In genomic region chr9:122900791-122901190, GRCh38 we compare ENCODE assay signal across 1 cellular context.
TF ChIP-seq lines count a peak whose summit lies in the region.

No MANE protein-coding gene starts in this region.

TF ChIP-seq in K562, 482 proteins besides CTCF, POLR2A, EP300 and RAD21:
- TF ChIP-seq TFAP4 (CRISPR knock-in tag; IDR thresholded peaks at IDR 0.05; ENCODE audit: borderline replicate concordance), result no peak
- TF ChIP-seq ZBTB40 (IDR thresholded peaks at IDR 0.05), result peak; percentile 54; the same call in 1 of the 2 replicates
- TF ChIP-seq ZBTB40 (CRISPR knock-in tag; IDR thresholded peaks at IDR 0.05), result no peak
- TF ChIP-seq NFRKB (IDR thresholded peaks at IDR 0.05; ENCODE audit: low read depth), result no peak
- TF ChIP-seq SUPT5H (IDR thresholded peaks at IDR 0.05), result no peak
- TF ChIP-seq ARID3B (CRISPR knock-in tag; IDR thresholded peaks at IDR 0.05; ENCODE audit: borderline replicate concordance), result no peak
TF ChIP-seq in K562: peak in this region for 1.
